ENCODE assay signal across 9 cellular contexts in genomic region chr7:127447326-127447945, GRCh38. TPM values are rescaled to one million over a fixed set of nuclear protein-coding genes. Genes with fewer than 3 reads are reported as not detected.
A peak's percentile ranks its signal among the peaks of the same experiment; 100 is the strongest.
DNase-seq lines count a peak whose midpoint lies in the region; ATAC-seq and TF ChIP-seq lines count a peak whose summit lies in the region.
"Had no signal": no experiment of that assay in that cellular context is flagged by ENCODE, and none has a peak within 500 bp of the region (broad histone marks: within the 10 kb centered on the region; RNA-seq: fewer than 3 reads in every experiment).

No MANE protein-coding gene starts in this region.

- H3K9me3 ChIP-seq in cardiac muscle cell (ENCODE audit: low read depth) (no peaks in the 10 kb centered on the region), right atrium auricular region (peaks cover 0 to 23% of the 10 kb centered on the region in 2 donors)

- H3K4me3 Mint-ChIP-seq in effector memory CD8-positive, alpha-beta T cell: no peak overlapping the region
- no peak overlapping the region for H3K4me3 Mint-ChIP-seq in progenitor cell of endocrine pancreas (ENCODE audit: low read depth)

- H3K4me1 Mint-ChIP-seq in effector memory CD8-positive, alpha-beta T cell (ENCODE audit: low read depth in 2 of 2): peaks cover 2 to 3% of the 10 kb centered on the region in 2 donors
- H3K4me1 Mint-ChIP-seq in progenitor cell of endocrine pancreas (ENCODE audit: low read depth): no peaks in the 10 kb centered on the region

- H3K4me1 ChIP-seq in cardiac muscle cell (ENCODE audit: low read depth): no peaks in the 10 kb centered on the region
- no peaks in the 10 kb centered on the region for H3K4me1 ChIP-seq in right atrium auricular region
- H3K4me1 ChIP-seq: parathyroid adenoma had no signal

- ATAC-seq in HG02642 (IDR thresholded peaks at IDR 0.05; ENCODE audit: poor library complexity, unreplicated experiment): peak; percentile 100
- ATAC-seq in effector memory CD8-positive, alpha-beta T cell (replicated peaks): peak; percentile 100
- no peak for ATAC-seq in omental fat pad (ENCODE audit: low FRiP score)

- no peaks in the 10 kb centered on the region for H3K9me3 Mint-ChIP-seq in effector memory CD8-positive, alpha-beta T cell
- peaks cover 44% of the 10 kb centered on the region for H3K9me3 Mint-ChIP-seq in progenitor cell of endocrine pancreas (ENCODE audit: low read depth)

- H3K36me3 ChIP-seq in cardiac muscle cell (no peaks in the 10 kb centered on the region), right atrium auricular region (no peaks in the 10 kb centered on the region)

- H3K36me3 Mint-ChIP-seq in effector memory CD8-positive, alpha-beta T cell (ENCODE audit: insufficient read depth): no peaks in the 10 kb centered on the region
- H3K36me3 Mint-ChIP-seq in progenitor cell of endocrine pancreas (ENCODE audit: insufficient read depth): peaks cover 3% of the 10 kb centered on the region

- H3K27ac ChIP-seq in cardiac muscle cell (no peak overlapping the region), right atrium auricular region (no peak overlapping the region)
- H3K27ac ChIP-seq: parathyroid adenoma had no signal

- DNase-seq in cardiac muscle cell (ENCODE audit: low read depth in 1 of 2, low spot score in 1 of 2) (peak; percentile 10 to 42), right atrium auricular region (ENCODE audit: low spot score) (no peak), NCI-H1048 (lab: John Stamatoyannopoulos, UW) (peak; percentile 42), progenitor cell of endocrine pancreas (ENCODE audit: low spot score, unreplicated experiment) (no peak), omental fat pad (ENCODE audit: low spot score) (no peak)
- peak; percentile 17 for DNase-seq in activated CD4-positive, alpha-beta T cell treated with anti-CD3 and anti-CD28 coated beads for 1 hour
- DNase-seq in effector memory CD8-positive, alpha-beta T cell: peak; percentile 47 to 51 (median 50)

- TF ChIP-seq CTCF in cardiac muscle cell (IDR thresholded peaks at IDR 0.05; ENCODE audit: low read depth, low read length): peak; percentile 43
- peak in 1 of 2 donors; percentile 36 for TF ChIP-seq CTCF in right atrium auricular region (IDR thresholded peaks at IDR 0.05)
- TF ChIP-seq CTCF in progenitor cell of endocrine pancreas (IDR thresholded peaks at IDR 0.05; ENCODE audit: unreplicated experiment): peak; percentile 25
- TF ChIP-seq CTCF in omental fat pad (IDR thresholded peaks at IDR 0.05): no peak

- H3K27ac Mint-ChIP-seq in effector memory CD8-positive, alpha-beta T cell: no peak overlapping the region
- no peak overlapping the region for H3K27ac Mint-ChIP-seq in progenitor cell of endocrine pancreas

- peaks cover 44 to 50% of the 10 kb centered on the region in 2 donors for H3K27me3 Mint-ChIP-seq in effector memory CD8-positive, alpha-beta T cell
- peaks cover 47% of the 10 kb centered on the region for H3K27me3 Mint-ChIP-seq in progenitor cell of endocrine pancreas

- H3K27me3 ChIP-seq in cardiac muscle cell (no peaks in the 10 kb centered on the region), right atrium auricular region (no peaks in the 10 kb centered on the region)

- H3K4me3 ChIP-seq in cardiac muscle cell (no peak overlapping the region), right atrium auricular region (no peak overlapping the region)

RNA-seq across cellular contexts. Expression of gene ZNF800, which starts 54.9 kb away (rescaled TPM):
- 20.3 and 22.5 TPM in 2 replicates for total RNA-seq in cardiac muscle cell
- polyA plus RNA-seq in cardiac muscle cell: 13.7 and 20.7 TPM in 2 replicates
- total RNA-seq in right atrium auricular region: 10 to 100 TPM; 23.3 to 24.9 TPM
- 27.5 and 28.2 TPM in 2 replicates for total RNA-seq in progenitor cell of endocrine pancreas
- 10 to 100 TPM; 28.3 to 47.2 (median 35.8) TPM for total RNA-seq in omental fat pad

Comparison
In these comparisons a context has a peak if more than half of its experiments do, and no peak if none do; other contexts are left out.
1. DNase-seq: peak in cardiac muscle cell (2 of 2), NCI-H1048 (single experiment), activated CD4-positive, alpha-beta T cell treated with anti-CD3 and anti-CD28 coated beads for 1 hour (single experiment) and effector memory CD8-positive, alpha-beta T cell (3 of 3); none in right atrium auricular region (single experiment), progenitor cell of endocrine pancreas (single experiment) and omental fat pad (single experiment).
2. CTCF ChIP-seq: peak in cardiac muscle cell (single experiment) and progenitor cell of endocrine pancreas (single experiment); none in omental fat pad (0 of 3).